ENCODE assay signal across 8 cellular contexts in the genomic region with DNA sequence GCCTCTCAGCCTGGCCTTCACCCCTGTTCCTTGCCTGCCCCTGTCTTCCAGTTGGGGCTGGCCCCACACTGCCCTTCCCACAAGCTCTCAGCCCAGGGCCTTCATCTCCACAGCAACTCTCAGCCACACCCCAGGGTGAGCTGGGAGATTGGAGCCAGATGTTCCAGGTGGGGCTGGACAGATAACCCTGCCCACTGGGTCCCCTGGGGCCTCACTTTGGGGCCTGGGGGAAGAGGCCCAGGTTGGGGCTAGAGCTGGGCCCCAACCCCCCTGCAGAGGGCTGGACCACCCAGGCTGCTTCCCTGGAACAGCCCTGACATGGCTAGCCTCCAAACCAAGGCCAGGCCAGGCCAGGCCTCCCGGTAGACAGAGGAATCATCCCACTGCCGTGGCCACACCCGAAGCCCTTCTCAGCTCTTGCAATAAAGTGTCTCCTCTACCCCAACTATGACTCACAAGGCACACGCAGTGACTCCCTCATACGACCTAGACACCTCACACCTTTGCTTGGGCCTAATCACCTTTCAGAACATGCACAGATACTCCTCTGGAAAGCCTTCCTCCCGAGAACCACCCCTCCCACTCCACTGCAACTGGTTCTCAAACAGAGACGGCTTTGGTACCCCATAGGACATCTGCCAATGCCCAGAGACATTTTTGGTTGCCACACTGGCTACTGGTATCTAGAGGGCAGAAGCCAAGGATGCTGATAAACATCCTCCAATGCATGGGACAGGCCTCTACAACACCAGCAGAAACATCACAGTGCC.
DNase-seq lines count a peak whose midpoint lies in the region; ATAC-seq and TF ChIP-seq lines count a peak whose summit lies in the region.

No MANE protein-coding gene starts in this region.

- H3K4me2 ChIP-seq in DOHH2 (ENCODE audit: low read length): peak overlapping the region; percentile 63

- H3K79me2 ChIP-seq in DOHH2 (ENCODE audit: control insufficient read depth, low read length): peaks cover 98% of the 10 kb centered on the region

- H3K9me2 ChIP-seq in DOHH2 (replicated peaks; ENCODE audit: control insufficient read depth, low read length): no peaks in the 10 kb centered on the region

- H3K36me3 ChIP-seq in DOHH2 (ENCODE audit: control insufficient read depth, low read length) (peaks cover 94% of the 10 kb centered on the region), mucosa of stomach (ENCODE audit: control insufficient read depth, insufficient read depth, low read length) (no peaks in the 10 kb centered on the region)

- no peaks in the 10 kb centered on the region for H3K9me3 ChIP-seq in DOHH2 (ENCODE audit: control insufficient read depth, insufficient read depth, low read length)
- no peaks in the 10 kb centered on the region for H3K9me3 ChIP-seq in mucosa of stomach (ENCODE audit: control insufficient read depth, low read length)

- H4K20me1 ChIP-seq in DOHH2 (ENCODE audit: control insufficient read depth, insufficient read depth, low read depth, low read length): peaks cover 46% of the 10 kb centered on the region

- H3K27me3 ChIP-seq in DOHH2 (ENCODE audit: control insufficient read depth, low read length) (no peaks in the 10 kb centered on the region), mucosa of stomach (ENCODE audit: control insufficient read depth, insufficient read depth, low read length) (no peaks in the 10 kb centered on the region)

- peaks cover 17% of the 10 kb centered on the region for H3F3A ChIP-seq in DOHH2 (ENCODE audit: control insufficient read depth, insufficient read depth)

- DNase-seq in NOMO-1 treated with DMSO at 0.1 percent for 48 hours (lab: John Stamatoyannopoulos, UW; ENCODE audit: unreplicated experiment): peak; percentile 45
- DNase-seq in astrocyte of the hippocampus (ENCODE audit: low read depth, low spot score): peak; percentile 61
- DNase-seq in GM10266 (ENCODE audit: extremely low spot score): no peak
- no peak for DNase-seq in COLO829 (ENCODE audit: low spot score)
- no peak for DNase-seq in NCI-H1105 treated with DMSO at 0.1 percent for 48 hours (lab: John Stamatoyannopoulos, UW)

- TF ChIP-seq CTCF in DOHH2 (IDR thresholded peaks at IDR 0.05; ENCODE audit: low read depth, low read length, poor library complexity, severe bottlenecking) (no peak), GM10266 (IDR thresholded peaks at IDR 0.05; ENCODE audit: control insufficient read depth, insufficient read depth, low read depth, missing control alignments) (no peak)

- H3K4me1 ChIP-seq in DOHH2 (ENCODE audit: control insufficient read depth, low read length) (peaks cover 80% of the 10 kb centered on the region), mucosa of stomach (ENCODE audit: control insufficient read depth, insufficient read depth, low read length) (peaks cover 100% of the 10 kb centered on the region)

- H3K9ac ChIP-seq in mucosa of stomach (ENCODE audit: low read length): peak overlapping the region; percentile 31

- ATAC-seq in HG02571 (IDR thresholded peaks at IDR 0.05; ENCODE audit: unreplicated experiment): no peak

- H3K27ac ChIP-seq in DOHH2 (ENCODE audit: low read depth, low read length): peak overlapping the region; percentile 46

- peak overlapping the region; percentile 12; the same call in 1 of the 2 replicates for H3K4me3 ChIP-seq in DOHH2 (ENCODE audit: low read length)
- H3K4me3 ChIP-seq in mucosa of stomach (ENCODE audit: low read length): no peak overlapping the region

Comparison
In these comparisons a context has a peak if more than half of its experiments do, and no peak if none do; other contexts are left out.
1. DNase-seq: peak in NOMO-1 treated with DMSO at 0.1 percent for 48 hours (single experiment) and astrocyte of the hippocampus (single experiment); none in GM10266 (single experiment), COLO829 (single experiment) and NCI-H1105 treated with DMSO at 0.1 percent for 48 hours (single experiment).